16 cellular contexts compared by ENCODE assay signal in genomic region chr9:114134827-114135396, GRCh38. TPM values are rescaled to one million over a fixed set of nuclear protein-coding genes. Genes with fewer than 3 reads are reported as not detected.
A peak's percentile ranks its signal among the peaks of the same experiment; 100 is the strongest.
DNase-seq lines count a peak whose midpoint lies in the region; ATAC-seq, FAIRE-seq and TF ChIP-seq lines count a peak whose summit lies in the region.
"Had no signal": no experiment of that assay in that cellular context is flagged by ENCODE, and none has a peak within 500 bp of the region (broad histone marks: within the 10 kb centered on the region; RNA-seq: fewer than 3 reads in every experiment).

No MANE protein-coding gene starts in this region.

- H3K9me3 ChIP-seq in right atrium auricular region (no peaks in the 10 kb centered on the region), A549 (no peaks in the 10 kb centered on the region; the same call in 2 of the 3 replicates), left lung (no peaks in the 10 kb centered on the region), osteoblast (ENCODE audit: low read depth, low read length) (no peaks in the 10 kb centered on the region), T-helper 17 cell (ENCODE audit: control insufficient read depth, low read length, poor library complexity, severe bottlenecking) (no peaks in the 10 kb centered on the region)
- H3K9me3 ChIP-seq: BLaER1 had no signal

- no peaks in the 10 kb centered on the region for H3K4me1 Mint-ChIP-seq in T-helper 17 cell
- H3K4me1 Mint-ChIP-seq: CD8-positive, alpha-beta memory T cell had no signal

- 68% methylated on average over 5 of the region's 5 CpGs for WGBS in A549 (ENCODE audit: missing lambda C conversion rate)

- H3K27me3 Mint-ChIP-seq in T-helper 17 cell, result peaks cover 50% of the 10 kb centered on the region

- H3K4me2 ChIP-seq in A549 (no peak overlapping the region), osteoblast (ENCODE audit: insufficient read depth, low read length) (no peak overlapping the region)
- H3K4me2 ChIP-seq: BLaER1 had no signal

- TF ChIP-seq RAD21 in A549 (conservative IDR thresholded peaks at IDR 0.05 in 1 of 2, IDR thresholded peaks at IDR 0.05 in 1 of 2), result no peak

- TF ChIP-seq POLR2A in A549 (IDR thresholded peaks at IDR 0.05; ENCODE audit: low read length), result no peak

- no peak overlapping the region for H3K27ac ChIP-seq in right atrium auricular region
- no peak overlapping the region for H3K27ac ChIP-seq in A549
- no peak overlapping the region for H3K27ac ChIP-seq in left lung
- no peak overlapping the region for H3K27ac ChIP-seq in osteoblast (ENCODE audit: low read depth, low read length)
- H3K27ac ChIP-seq: 22Rv1, BLaER1 had no signal

- DNase-seq in Right ventricle myocardium superior (no peak), right atrium auricular region (ENCODE audit: low spot score) (no peak), A549 (ENCODE audit: low read depth in 1 of 2, low spot score in 1 of 2) (no peak), left lung (no peak), osteoblast (ENCODE audit: insufficient read length, low spot score, missing footprints) (peak; percentile 67), T-helper 17 cell (no peak)
- DNase-seq: AML-193; CD8-positive, alpha-beta memory T cell; DMS53; GF-D8; HFFc6 had no signal

- no peaks in the 10 kb centered on the region for H3K79me2 ChIP-seq in osteoblast (ENCODE audit: insufficient read depth, low read length)

- CTCF ChIA-PET in A549 (lab: Yijun Ruan, JAX), result interaction anchor here (0.7 to 5.8 kb wide), 5 partner anchors 20 to 453 kb away, joined by 5 to 30 read pairs (median 9); partner anchors contain the start of gene COL27A1

- ATAC-seq in Right ventricle myocardium superior (ENCODE audit: poor library complexity) (peak; percentile 37), A549 (peak; percentile 12 to 43; a peak in 3 of 6 replicates), left lung (peak; percentile 52), GM21381 (IDR thresholded peaks at IDR 0.05; ENCODE audit: unreplicated experiment) (no peak), T-helper 17 cell (no peak)

- H3K27ac Mint-ChIP-seq in T-helper 17 cell, result no peak overlapping the region
- H3K27ac Mint-ChIP-seq: HFFc6 had no signal

- H3K4me1 ChIP-seq in right atrium auricular region (peaks cover 0 to 24% of the 10 kb centered on the region in 2 donors), A549 (no peaks in the 10 kb centered on the region), left lung (no peaks in the 10 kb centered on the region), osteoblast (ENCODE audit: insufficient read depth, low read length) (no peaks in the 10 kb centered on the region)

- H2AFZ ChIP-seq in osteoblast (ENCODE audit: low read length), result no peak overlapping the region

- H3K4me3 ChIP-seq in right atrium auricular region (no peak overlapping the region), A549 (no peak overlapping the region), left lung (no peak overlapping the region), osteoblast (ENCODE audit: insufficient read depth, low read length) (no peak overlapping the region)
- H3K4me3 ChIP-seq: BLaER1 had no signal

- no peak for FAIRE-seq in A549 (lab: Jason Lieb, UNC)
- FAIRE-seq: GM19239 had no signal

- intact Hi-C loops in Right ventricle myocardium superior (cut with DNase I) (no loop called here), left lung (cut with DNase I) (no loop called here)

- H3K36me3 Mint-ChIP-seq in T-helper 17 cell (ENCODE audit: low read depth), result peaks cover 2% of the 10 kb centered on the region
- H3K36me3 Mint-ChIP-seq: CD8-positive, alpha-beta memory T cell had no signal

- no peak overlapping the region for H3K4me3 Mint-ChIP-seq in T-helper 17 cell
- H3K4me3 Mint-ChIP-seq: CD8-positive, alpha-beta memory T cell; HFFc6 had no signal

- TF ChIP-seq EP300 in A549 (IDR thresholded peaks at IDR 0.05), result no peak

- TF ChIP-seq CTCF in right atrium auricular region (IDR thresholded peaks at IDR 0.05) (no peak), A549 (IDR thresholded peaks at IDR 0.05) (no peak), left lung (IDR thresholded peaks at IDR 0.05) (no peak), osteoblast (IDR thresholded peaks at IDR 0.05; ENCODE audit: extremely low read depth, low read depth, low read length) (no peak)

- no peaks in the 10 kb centered on the region for H4K20me1 ChIP-seq in osteoblast (ENCODE audit: insufficient read depth, low read length)
- H4K20me1 ChIP-seq: BLaER1 had no signal

- no peaks in the 10 kb centered on the region for H3K27me3 ChIP-seq in right atrium auricular region
- H3K27me3 ChIP-seq in left lung, result peaks cover 0 to 29% of the 10 kb centered on the region in 2 donors
- H3K27me3 ChIP-seq in osteoblast (ENCODE audit: insufficient read depth, low read length), result peaks cover 58% of the 10 kb centered on the region
- H3K27me3 ChIP-seq: BLaER1 had no signal

- H3K36me3 ChIP-seq in right atrium auricular region, result no peaks in the 10 kb centered on the region
- no peaks in the 10 kb centered on the region for H3K36me3 ChIP-seq in left lung
- no peaks in the 10 kb centered on the region for H3K36me3 ChIP-seq in osteoblast (ENCODE audit: insufficient read depth, low read length)
- H3K36me3 ChIP-seq: BLaER1 had no signal

- POLR2A ChIA-PET in A549 (lab: Yijun Ruan, JAX), result no interaction called here

TF ChIP-seq in A549, 52 proteins besides CTCF, POLR2A, EP300 and RAD21 (continues in another document):
- TF ChIP-seq FOSL2 (IDR thresholded peaks at IDR 0.05) (no peak), FOSL2 (CRISPR knock-in tag; IDR thresholded peaks at IDR 0.05) (no peak), HEYL (CRISPR knock-in tag; IDR thresholded peaks at IDR 0.05) (no peak), CBX2 (IDR thresholded peaks at IDR 0.05; ENCODE audit: borderline replicate concordance, low read depth) (no peak), NFE2L2 (conservative IDR thresholded peaks at IDR 0.05; ENCODE audit: low read length) (no peak), FOXS1 (CRISPR knock-in tag; IDR thresholded peaks at IDR 0.05) (no peak), ZFP36 (IDR thresholded peaks at IDR 0.05; ENCODE audit: borderline replicate concordance, partially characterized antibody) (no peak), RCOR1 (IDR thresholded peaks at IDR 0.05; ENCODE audit: low read depth, low read length) (no peak), SMC3 (IDR thresholded peaks at IDR 0.05) (no peak), ZSCAN20 (CRISPR knock-in tag; IDR thresholded peaks at IDR 0.05) (no peak)
- TF ChIP-seq, protein P1, sequence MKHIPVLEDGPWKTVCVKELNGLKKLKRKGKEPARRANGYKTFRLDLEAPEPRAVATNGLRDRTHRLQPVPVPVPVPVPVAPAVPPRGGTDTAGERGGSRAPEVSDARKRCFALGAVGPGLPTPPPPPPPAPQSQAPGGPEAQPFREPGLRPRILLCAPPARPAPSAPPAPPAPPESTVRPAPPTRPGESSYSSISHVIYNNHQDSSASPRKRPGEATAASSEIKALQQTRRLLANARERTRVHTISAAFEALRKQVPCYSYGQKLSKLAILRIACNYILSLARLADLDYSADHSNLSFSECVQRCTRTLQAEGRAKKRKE (CRISPR knock-in tag; IDR thresholded peaks at IDR 0.05; ENCODE audit: low read depth), result no peak
- TF ChIP-seq, protein P2, sequence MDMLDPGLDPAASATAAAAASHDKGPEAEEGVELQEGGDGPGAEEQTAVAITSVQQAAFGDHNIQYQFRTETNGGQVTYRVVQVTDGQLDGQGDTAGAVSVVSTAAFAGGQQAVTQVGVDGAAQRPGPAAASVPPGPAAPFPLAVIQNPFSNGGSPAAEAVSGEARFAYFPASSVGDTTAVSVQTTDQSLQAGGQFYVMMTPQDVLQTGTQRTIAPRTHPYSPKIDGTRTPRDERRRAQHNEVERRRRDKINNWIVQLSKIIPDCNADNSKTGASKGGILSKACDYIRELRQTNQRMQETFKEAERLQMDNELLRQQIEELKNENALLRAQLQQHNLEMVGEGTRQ (IDR thresholded peaks at IDR 0.05), result no peak
- TF ChIP-seq, protein P3, sequence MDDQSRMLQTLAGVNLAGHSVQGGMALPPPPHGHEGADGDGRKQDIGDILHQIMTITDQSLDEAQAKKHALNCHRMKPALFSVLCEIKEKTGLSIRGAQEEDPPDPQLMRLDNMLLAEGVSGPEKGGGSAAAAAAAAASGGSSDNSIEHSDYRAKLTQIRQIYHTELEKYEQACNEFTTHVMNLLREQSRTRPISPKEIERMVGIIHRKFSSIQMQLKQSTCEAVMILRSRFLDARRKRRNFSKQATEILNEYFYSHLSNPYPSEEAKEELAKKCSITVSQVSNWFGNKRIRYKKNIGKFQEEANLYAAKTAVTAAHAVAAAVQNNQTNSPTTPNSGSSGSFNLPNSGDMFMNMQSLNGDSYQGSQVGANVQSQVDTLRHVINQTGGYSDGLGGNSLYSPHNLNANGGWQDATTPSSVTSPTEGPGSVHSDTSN (IDR thresholded peaks at IDR 0.05), result no peak

RNA-seq across cellular contexts. Expression of gene COL27A1, which starts 20.4 kb away (rescaled TPM):
- total RNA-seq in Right ventricle myocardium superior, result 8.0 TPM
- 1 to 10 TPM; 1.5 to 2.7 TPM for total RNA-seq in right atrium auricular region
- 6.9 and 8.5 TPM in 2 replicates for polyA plus RNA-seq in A549 (2011; rRNA removed)
- polyA plus RNA-seq in A549 (2012; cell fraction: cytosol; rRNA removed), result 12.6 and 14.4 TPM in 2 replicates
- polyA plus RNA-seq in A549 (2012; cell fraction: nucleus; rRNA removed), result 96.2 and 110 TPM in 2 replicates
- 20.6 to 21.0 TPM (median 20.7 TPM) in 3 replicates for polyA plus RNA-seq in A549 (2017; fragmentation: RNase III; extraction: RNeasy Plus Mini Kit Qiagen cat#74134 plus additional on column Dnase treatment)
- polyA minus RNA-seq in A549 (2011; rRNA and poly(A)+ RNA removed), result 11.6 and 14.9 TPM in 2 replicates
- total RNA-seq in left lung, result 10 to 100 TPM; 15.8 to 23.5 TPM
- 10.1 and 11.8 TPM in 2 replicates for total RNA-seq in osteoblast
- total RNA-seq in T-helper 17 cell, result 1 to 10 TPM; 1.2 to 1.3 TPM
- polyA plus RNA-seq: CD8-positive, alpha-beta memory T cell had no signal

RNA-seq across cellular contexts. Expression of gene KIF12, which starts 35.8 kb away (rescaled TPM):
- total RNA-seq in Right ventricle myocardium superior (not detected), right atrium auricular region (not detected), left lung (1 to 10 TPM; 2.4 to 9.0 TPM), osteoblast (not detected in 2 replicates), T-helper 17 cell (not detected)
- polyA plus RNA-seq in A549 (2011; rRNA removed) (6.2 and 6.3 TPM in 2 replicates), A549 (2017; fragmentation: RNase III; extraction: RNeasy Plus Mini Kit Qiagen cat#74134 plus additional on column Dnase treatment) (4.4 to 6.0 TPM (median 5.2 TPM) in 3 replicates)
- polyA plus RNA-seq in A549 (2012; cell fraction: cytosol; rRNA removed), result 3.5 and 6.1 TPM in 2 replicates
- 17.1 and 24.5 TPM in 2 replicates for polyA plus RNA-seq in A549 (2012; cell fraction: nucleus; rRNA removed)
- polyA minus RNA-seq in A549 (2011; rRNA and poly(A)+ RNA removed), result 4.5 and 9.5 TPM in 2 replicates
- total RNA-seq: CD8-positive, alpha-beta memory T cell; H4; HFFc6 had no signal
- polyA plus RNA-seq: CD8-positive, alpha-beta memory T cell had no signal

RNA-seq across cellular contexts. Expression of gene AMBP, which starts 56.8 kb away (rescaled TPM):
- total RNA-seq in Right ventricle myocardium superior (0.51 TPM), right atrium auricular region (not detected), left lung (1 to 10 TPM in 1 of 2 donors, not detected in 1; 1.2 TPM), osteoblast (not detected in 2 replicates), T-helper 17 cell (not detected)
- polyA plus RNA-seq in A549 (2011; rRNA removed) (9.4 and 9.9 TPM in 2 replicates), A549 (2017; fragmentation: RNase III; extraction: RNeasy Plus Mini Kit Qiagen cat#74134 plus additional on column Dnase treatment) (6.1 to 9.2 TPM (median 6.8 TPM) in 3 replicates)
- 5.5 and 6.4 TPM in 2 replicates for polyA plus RNA-seq in A549 (2012; cell fraction: cytosol; rRNA removed)
- polyA plus RNA-seq in A549 (2012; cell fraction: nucleus; rRNA removed), result 9.1 and 9.3 TPM in 2 replicates
- polyA minus RNA-seq in A549 (2011; rRNA and poly(A)+ RNA removed), result 4.5 and 8.3 TPM in 2 replicates
- total RNA-seq: CD8-positive, alpha-beta memory T cell; HFFc6 had no signal
- polyA plus RNA-seq: CD8-positive, alpha-beta memory T cell had no signal

Comparison
In these comparisons a context has a peak if more than half of its experiments do, and no peak if none do; other contexts are left out.
1. ATAC-seq: peak in Right ventricle myocardium superior (single experiment), A549 (2 of 2) and left lung (single experiment); none in GM21381 (single experiment) and T-helper 17 cell (single experiment).